Comparison of ENCODE assay signal across 22 cellular contexts in genomic region chr6:151027936-151028838, GRCh38.
DNase-seq lines count a peak whose midpoint lies in the region; ATAC-seq, FAIRE-seq and TF ChIP-seq lines count a peak whose summit lies in the region.
"Had no signal": no experiment of that assay in that cellular context is flagged by ENCODE, and none has a peak within 500 bp of the region (broad histone marks: within the 10 kb centered on the region; RNA-seq: fewer than 3 reads in every experiment).

No MANE protein-coding gene starts in this region.

- H3K27ac Mint-ChIP-seq in CD14-positive monocyte, result peak overlapping the region in 4 of 7 donors; percentile 29 to 61 (median 48)
- peak overlapping the region in 1 of 2 donors; percentile 16 for H3K27ac Mint-ChIP-seq in natural killer cell
- H3K27ac Mint-ChIP-seq: neural progenitor cell; stimulated activated naive B cell treated with anti-CD40 and anti-IgM and Interleukin-4, amounts not matched to agents 10 μg/mL and 1 μg/mL and 100 μg/mL, for 72 hours had no signal

- no peak for DNase-seq in CD14-positive monocyte (ENCODE audit: low spot score)
- DNase-seq in HCT116 (ENCODE audit: low read depth, low spot score), result no peak
- DNase-seq in K562 (ENCODE audit: extremely low read depth in 1 of 4, low spot score in 3 of 4), result no peak
- no peak for DNase-seq in natural killer cell
- DNase-seq in tibial nerve (ENCODE audit: low spot score in 2 of 2), result no peak
- no peak for DNase-seq in amniotic stem cell (lab: John Stamatoyannopoulos, UW)
- no peak for DNase-seq in HT-29 (ENCODE audit: low spot score)
- DNase-seq: central memory CD4-positive, alpha-beta T cell; COR-L47; DMS79; GOT3; left ventricle myocardium inferior; NCI-H1105; NCI-H2029; OCI-M1; SHP77; stimulated activated CD4-positive, alpha-beta T cell treated with anti-CD3 and anti-CD28 coated beads, Interleukin-2, amount 100 ng/mL, for 24 hours; stimulated activated naive B cell treated with anti-CD40 and anti-IgM and Interleukin-4, amounts not matched to agents 10 μg/mL and 1 μg/mL and 100 μg/mL, for 72 hours had no signal

- H3K4me2 ChIP-seq in HCT116 (ENCODE audit: low read length), result no peak overlapping the region
- H3K4me2 ChIP-seq in K562 (ENCODE audit: insufficient read depth, low read length), result no peak overlapping the region
- H3K4me2 ChIP-seq: neural progenitor cell had no signal

- H3K4me3 Mint-ChIP-seq in CD14-positive monocyte (no peak overlapping the region), natural killer cell (no peak overlapping the region)
- H3K4me3 Mint-ChIP-seq: neural progenitor cell; stimulated activated naive B cell treated with anti-CD40 and anti-IgM and Interleukin-4, amounts not matched to agents 10 μg/mL and 1 μg/mL and 100 μg/mL, for 72 hours had no signal

- CTCF ChIA-PET in HCT116 (lab: Charles Lee) (interaction anchor here (1.4 to 2.8 kb wide), 2 partner anchors 14 to 296 kb away, joined by 6 to 9 read pairs; no protein-coding TSS in a partner anchor), K562 (lab: Yijun Ruan, JAX; ENCODE audit: low intra/inter-chr PET ratio) (interaction anchor here (0.6 kb wide), 1 partner anchor 136 kb away, joined by 3 read pairs; no protein-coding TSS in a partner anchor)

- H3K9me3 ChIP-seq in HCT116 (ENCODE audit: control insufficient read depth in 1 of 2, insufficient read depth in 1 of 2, low read depth in 1 of 2, low read length in 2 of 2) (peaks cover 0 to 4% of the 10 kb centered on the region in 2 experiments; a peak in 1 of 4 replicates), K562 (replicated peaks; ENCODE audit: control insufficient read depth, insufficient read depth, low read depth, low read length) (no peaks in the 10 kb centered on the region), tibial nerve (no peaks in the 10 kb centered on the region)
- H3K9me3 ChIP-seq: left ventricle myocardium inferior, prostate gland, thoracic aorta had no signal

- TF ChIP-seq POLR2A in HCT116 (IDR thresholded peaks at IDR 0.05; ENCODE audit: borderline replicate concordance, extremely low read depth, insufficient read depth, insufficient read length) (no peak), K562 (conservative IDR thresholded peaks at IDR 0.05) (no peak), tibial nerve (IDR thresholded peaks at IDR 0.05) (no peak)

- TF ChIP-seq RAD21 in HCT116 (IDR thresholded peaks at IDR 0.05; ENCODE audit: low read depth) (no peak), K562 (CRISPR knock-in tag; conservative IDR thresholded peaks at IDR 0.05 in 1 of 2, IDR thresholded peaks at IDR 0.05 in 1 of 2) (no peak)

- BruUV-seq in HCT116 (replicated peaks; lab: Mats Ljungman, UMichigan) (no TSS peak), K562 (replicated peaks; lab: Mats Ljungman, UMichigan) (no TSS peak)

- H2AFZ ChIP-seq in HCT116 (ENCODE audit: low read depth, low read length, poor library complexity, severe bottlenecking), result no peak overlapping the region
- H2AFZ ChIP-seq in K562 (ENCODE audit: low read depth, low read length), result no peak overlapping the region
- H2AFZ ChIP-seq: neural progenitor cell had no signal

- H3K9ac ChIP-seq in HCT116 (ENCODE audit: low read length), result no peak overlapping the region
- no peak overlapping the region for H3K9ac ChIP-seq in K562 (ENCODE audit: insufficient read depth in 1 of 2, low read depth in 2 of 2, low read length in 2 of 2)
- H3K9ac ChIP-seq: neural progenitor cell had no signal

- 93% methylated on average over 15 of the region's 15 CpGs for WGBS in K562 (ENCODE audit: insufficient coverage, low coverage, missing lambda C conversion rate)
- 96% methylated on average over 15 of the region's 15 CpGs for WGBS in tibial nerve, 2 donors

- H3K36me3 Mint-ChIP-seq in CD14-positive monocyte, result no peaks in the 10 kb centered on the region
- H3K36me3 Mint-ChIP-seq in natural killer cell, result no peaks in the 10 kb centered on the region

- intact Hi-C loops in CD14-positive monocyte (cut with micrococcal nuclease) (no loop called here), HCT116 (cut with micrococcal nuclease) (no loop called here), K562 (cut with micrococcal nuclease) (no loop called here), natural killer cell (cut with micrococcal nuclease) (no loop called here)

- no peaks in the 10 kb centered on the region for H3K27me3 ChIP-seq in HCT116 (ENCODE audit: insufficient read depth, low read length)
- no peaks in the 10 kb centered on the region for H3K27me3 ChIP-seq in K562 (ENCODE audit: control insufficient read depth in 2 of 2, insufficient read depth in 2 of 2, low read length in 2 of 2)
- H3K27me3 ChIP-seq in tibial nerve, result no peaks in the 10 kb centered on the region
- H3K27me3 ChIP-seq: neural progenitor cell had no signal

- H3K27me3 Mint-ChIP-seq in CD14-positive monocyte (ENCODE audit: low read depth in 3 of 3) (peaks cover 0 to 2% (median 0%) of the 10 kb centered on the region in 3 donors), natural killer cell (ENCODE audit: low read depth in 2 of 2) (no peaks in the 10 kb centered on the region)
- H3K27me3 Mint-ChIP-seq: stimulated activated naive B cell treated with anti-CD40 and anti-IgM and Interleukin-4, amounts not matched to agents 10 μg/mL and 1 μg/mL and 100 μg/mL, for 72 hours had no signal

- no peaks in the 10 kb centered on the region for H3K9me1 ChIP-seq in K562 (ENCODE audit: control insufficient read depth, insufficient read depth, low read length)

- H4K20me1 ChIP-seq in HCT116 (ENCODE audit: insufficient read depth) (no peaks in the 10 kb centered on the region), K562 (replicated peaks; ENCODE audit: control insufficient read depth, insufficient read depth, low read length) (no peaks in the 10 kb centered on the region)

- H3K4me1 ChIP-seq in HCT116 (ENCODE audit: control insufficient read depth in 1 of 2, insufficient read depth in 2 of 2, low read length in 2 of 2), result peaks cover 15 to 70% of the 10 kb centered on the region in 2 experiments; a peak in 3 of 4 replicates
- H3K4me1 ChIP-seq in K562 (replicated peaks in 1 of 2; ENCODE audit: control insufficient read depth in 2 of 2, insufficient read depth in 2 of 2, low read length in 2 of 2), result no peaks in the 10 kb centered on the region
- no peaks in the 10 kb centered on the region for H3K4me1 ChIP-seq in tibial nerve
- H3K4me1 ChIP-seq: left ventricle myocardium inferior, neural progenitor cell, prostate gland had no signal

- H3K79me2 ChIP-seq in HCT116 (ENCODE audit: insufficient read depth, low read length), result peaks cover 7% of the 10 kb centered on the region; the same call in 1 of the 2 replicates
- H3K79me2 ChIP-seq in K562 (ENCODE audit: control insufficient read depth, insufficient read depth, low read length), result no peaks in the 10 kb centered on the region

- H3K4me1 Mint-ChIP-seq in CD14-positive monocyte (peaks cover 5% of the 10 kb centered on the region), natural killer cell (peaks cover 0 to 6% of the 10 kb centered on the region in 2 donors)

- no peaks in the 10 kb centered on the region for H3K9me2 ChIP-seq in HCT116 (ENCODE audit: insufficient read depth)

- H3K36me3 ChIP-seq in HCT116 (ENCODE audit: control insufficient read depth in 1 of 2, insufficient read depth in 2 of 2, low read length in 2 of 2), result peaks cover 0 to 41% of the 10 kb centered on the region in 2 experiments; a peak in 1 of 4 replicates
- peaks cover 23% of the 10 kb centered on the region; the same call in 2 of the 3 replicates for H3K36me3 ChIP-seq in K562 (ENCODE audit: control insufficient read depth, insufficient read depth, low read length)
- H3K36me3 ChIP-seq in tibial nerve, result peaks cover 0 to 7% (median 0%) of the 10 kb centered on the region in 3 donors
- H3K36me3 ChIP-seq: left ventricle myocardium inferior, neural progenitor cell, prostate gland, thoracic aorta had no signal

- FAIRE-seq in K562 (lab: Jason Lieb, UNC), result no peak

- RAD21 ChIA-PET in HCT116 (lab: Charles Lee; ENCODE audit: low non-redundant PET in 1 of 2, low total read pairs in 2 of 2, uncharacterized antibody in 2 of 2, unreplicated experiment in 2 of 2), result no interaction called here

- in situ Hi-C loops in K562 (cut with MboI), result no loop called here

- H3K27ac ChIP-seq in HCT116 (ENCODE audit: low read depth, low read length), result peak overlapping the region; percentile 4; the same call in 1 of the 2 replicates
- H3K27ac ChIP-seq in K562 (ENCODE audit: extremely low read depth, low read depth, low read length), result no peak overlapping the region
- no peak overlapping the region for H3K27ac ChIP-seq in tibial nerve
- H3K27ac ChIP-seq: epithelial cell of prostate, left ventricle myocardium inferior, neural progenitor cell, prostate gland, thoracic aorta had no signal

- ATAC-seq in HCT116 (no peak), K562 (peak; percentile 26; the same call in 1 of the 3 replicates), natural killer cell (peak in 2 of 3 donors; percentile 49 to 65)
- ATAC-seq: stimulated activated naive B cell treated with anti-CD40 and anti-IgM and Interleukin-4, amounts not matched to agents 10 μg/mL and 1 μg/mL and 100 μg/mL, for 72 hours had no signal

- no peak for TF ChIP-seq CTCF in CD14-positive monocyte (IDR thresholded peaks at IDR 0.05)
- no peak for TF ChIP-seq CTCF in HCT116 (IDR thresholded peaks at IDR 0.05 in 2 of 3, conservative IDR thresholded peaks at IDR 0.05 in 1 of 3; ENCODE audit: borderline replicate concordance in 1 of 3, insufficient read depth in 1 of 3, low read depth in 2 of 3, low read length in 2 of 3)
- no peak for TF ChIP-seq CTCF in K562 (IDR thresholded peaks at IDR 0.05 in 2 of 3, conservative IDR thresholded peaks at IDR 0.05 in 1 of 3; ENCODE audit: insufficient read depth in 2 of 3, low read depth in 1 of 3, low read length in 3 of 3)
- no peak for TF ChIP-seq CTCF in natural killer cell (IDR thresholded peaks at IDR 0.05)
- no peak for TF ChIP-seq CTCF in tibial nerve (IDR thresholded peaks at IDR 0.05)

- POLR2A ChIA-PET in HCT116 (lab: Charles Lee), result interaction anchor here (1.0 kb wide), 2 partner anchors 11 to 297 kb away, joined by 3 to 4 read pairs; no protein-coding TSS in a partner anchor
- POLR2A ChIA-PET in K562 (lab: Yijun Ruan, JAX), result interaction anchor here (1.0 kb wide), 1 partner anchor 13 kb away, joined by 4 read pairs; no protein-coding TSS in a partner anchor

- H3K4me3 ChIP-seq in HCT116 (replicated peaks in 1 of 2; ENCODE audit: low read depth in 1 of 2, low read length in 2 of 2), result no peak overlapping the region
- H3K4me3 ChIP-seq in K562, result no peak overlapping the region
- H3K4me3 ChIP-seq in tibial nerve, result no peak overlapping the region
- H3K4me3 ChIP-seq: left ventricle myocardium inferior, neural progenitor cell, prostate gland, thoracic aorta had no signal

- no peak for TF ChIP-seq EP300 in K562 (IDR thresholded peaks at IDR 0.05; ENCODE audit: low read length)
- no peak for TF ChIP-seq EP300 in tibial nerve (IDR thresholded peaks at IDR 0.05)

- peaks cover 0 to 2% (median 0%) of the 10 kb centered on the region in 7 donors for H3K9me3 Mint-ChIP-seq in CD14-positive monocyte
- H3K9me3 Mint-ChIP-seq in natural killer cell, result no peaks in the 10 kb centered on the region

TF ChIP-seq in K562, 482 proteins besides CTCF, POLR2A, EP300 and RAD21 (continues in another document):
- TF ChIP-seq ELF4 (CRISPR knock-in tag; IDR thresholded peaks at IDR 0.05) (no peak), SLC30A9 (CRISPR knock-in tag; IDR thresholded peaks at IDR 0.05) (no peak)
